Comparison of ENCODE assay signal across 23 cellular contexts in the genomic region with DNA sequence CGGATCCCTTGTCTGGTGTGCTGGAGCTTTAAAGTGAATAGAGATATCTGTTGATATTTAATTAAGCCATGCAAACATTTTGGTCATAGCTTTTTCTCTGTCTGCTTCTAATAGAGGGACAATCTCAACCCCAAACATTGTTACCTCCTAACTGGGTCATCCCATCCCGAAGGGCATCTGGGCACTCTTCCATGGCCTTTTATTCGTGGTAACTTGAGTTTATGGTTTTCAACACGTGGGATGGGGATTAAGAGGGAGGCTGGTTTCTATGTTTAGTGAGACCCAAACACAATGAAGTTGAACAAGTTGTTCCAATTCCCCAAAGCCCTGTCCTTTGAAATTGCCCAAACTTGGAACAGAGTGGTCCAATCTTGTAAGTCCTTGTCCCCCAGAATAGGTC. TPM values are rescaled to one million over a fixed set of nuclear protein-coding genes. Genes with fewer than 3 reads are reported as not detected.
DNase-seq lines count a peak whose midpoint lies in the region; ATAC-seq and TF ChIP-seq lines count a peak whose summit lies in the region.
"Had no signal": no experiment of that assay in that cellular context is flagged by ENCODE, and none has a peak within 500 bp of the region (broad histone marks: within the 10 kb centered on the region; RNA-seq: fewer than 3 reads in every experiment).

No MANE protein-coding gene starts in this region.

- no peak for TF ChIP-seq CTCF in CD8-positive, alpha-beta T cell (IDR thresholded peaks at IDR 0.05)
- no peak for TF ChIP-seq CTCF in nephron progenitor cell (IDR thresholded peaks at IDR 0.05)

- no peaks in the 10 kb centered on the region for H3K36me3 Mint-ChIP-seq in CD8-positive, alpha-beta T cell
- no peaks in the 10 kb centered on the region for H3K36me3 Mint-ChIP-seq in activated T-helper 17 cell treated with anti-CD3 and anti-CD28 coated beads, Interleukin-2, amount 50 U/mL, for 72 hours (ENCODE audit: low read depth)
- H3K36me3 Mint-ChIP-seq in nephron progenitor cell (ENCODE audit: low read depth), result peaks cover 5% of the 10 kb centered on the region
- H3K36me3 Mint-ChIP-seq: CD4-positive, alpha-beta memory T cell had no signal

- peak overlapping the region; percentile 86 for H3K4me3 Mint-ChIP-seq in CD8-positive, alpha-beta T cell
- peak overlapping the region; percentile 74 for H3K4me3 Mint-ChIP-seq in activated T-helper 17 cell treated with anti-CD3 and anti-CD28 coated beads, Interleukin-2, amount 50 U/mL, for 72 hours
- H3K4me3 Mint-ChIP-seq in nephron progenitor cell, result peak overlapping the region; percentile 95

- no peak for DNase-seq in CD8-positive, alpha-beta T cell
- DNase-seq in nephron progenitor cell (no peak), COR-L47 (lab: John Stamatoyannopoulos, UW) (no peak), HT-29 (ENCODE audit: low spot score) (no peak)
- DNase-seq: CD4-positive, alpha-beta memory T cell; GDM1; GOT3; HCEC 1CT; NCI-H1092 treated with DMSO at 0.1 percent for 48 hours; NCI-H1436 treated with DMSO at 0.1 percent for 48 hours; NCI-H1930; NCI-H2227 treated with DMSO at 0.1 percent for 48 hours; NCI-H510A treated with DMSO at 0.1 percent for 48 hours; NCI-H748 treated with DMSO at 0.1 percent for 48 hours; PC-9; RPMI8226; SHP77 had no signal

- H3K27me3 ChIP-seq in CD8-positive, alpha-beta T cell (ENCODE audit: insufficient read depth, low read length), result no peaks in the 10 kb centered on the region
- no peaks in the 10 kb centered on the region for H3K27me3 ChIP-seq in skeletal muscle tissue (ENCODE audit: control insufficient read depth in 3 of 3, insufficient read depth in 3 of 3, low read length in 3 of 3)

- peaks cover under 1% of the 10 kb centered on the region for H3K27me3 Mint-ChIP-seq in CD8-positive, alpha-beta T cell (ENCODE audit: low read depth)
- H3K27me3 Mint-ChIP-seq in activated T-helper 17 cell treated with anti-CD3 and anti-CD28 coated beads, Interleukin-2, amount 50 U/mL, for 72 hours, result peaks cover 22% of the 10 kb centered on the region
- H3K27me3 Mint-ChIP-seq in nephron progenitor cell (ENCODE audit: low read depth, poor library complexity), result peaks cover 27% of the 10 kb centered on the region

- no peak overlapping the region for H3K27ac Mint-ChIP-seq in CD8-positive, alpha-beta T cell
- H3K27ac Mint-ChIP-seq in activated T-helper 17 cell treated with anti-CD3 and anti-CD28 coated beads, Interleukin-2, amount 50 U/mL, for 72 hours, result no peak overlapping the region
- no peak overlapping the region for H3K27ac Mint-ChIP-seq in nephron progenitor cell
- H3K27ac Mint-ChIP-seq: CD4-positive, alpha-beta memory T cell had no signal

- H3K36me3 ChIP-seq in CD8-positive, alpha-beta T cell (ENCODE audit: insufficient read depth, low read length), result no peaks in the 10 kb centered on the region
- H3K36me3 ChIP-seq in skeletal muscle tissue (ENCODE audit: control insufficient read depth in 3 of 3, insufficient read depth in 3 of 3, low read length in 3 of 3), result no peaks in the 10 kb centered on the region

- H3K27ac ChIP-seq in CD8-positive, alpha-beta T cell (ENCODE audit: low read depth, low read length), result no peak overlapping the region
- H3K27ac ChIP-seq in skeletal muscle tissue (ENCODE audit: low read depth, low read length), result peak overlapping the region; percentile 43
- H3K27ac ChIP-seq: KMS-11, PC-9 had no signal

- POLR2A ChIA-PET in CD8-positive, alpha-beta T cell (lab: Charles Lee), result no interaction called here

- H3K4me3 ChIP-seq in CD8-positive, alpha-beta T cell (ENCODE audit: low read depth, low read length), result no peak overlapping the region
- H3K4me3 ChIP-seq in skeletal muscle tissue (ENCODE audit: low read length in 3 of 3), result peak overlapping the region in 1 of 3 donors; percentile 1
- H3K4me3 ChIP-seq: PC-9 had no signal

- H3K9me3 Mint-ChIP-seq in CD8-positive, alpha-beta T cell, result no peaks in the 10 kb centered on the region
- no peaks in the 10 kb centered on the region for H3K9me3 Mint-ChIP-seq in activated T-helper 17 cell treated with anti-CD3 and anti-CD28 coated beads, Interleukin-2, amount 50 U/mL, for 72 hours
- no peaks in the 10 kb centered on the region for H3K9me3 Mint-ChIP-seq in nephron progenitor cell
- H3K9me3 Mint-ChIP-seq: CD4-positive, alpha-beta memory T cell had no signal

- H3K9ac ChIP-seq in skeletal muscle tissue (ENCODE audit: low read depth in 1 of 3, low read length in 3 of 3), result peak overlapping the region in 1 of 3 donors; percentile 10
- H3K9ac ChIP-seq: KMS-11 had no signal

- peaks cover 20% of the 10 kb centered on the region for H3K4me1 ChIP-seq in CD8-positive, alpha-beta T cell (ENCODE audit: insufficient read depth, low read length)
- peaks cover 21 to 26% (median 21%) of the 10 kb centered on the region in 3 donors for H3K4me1 ChIP-seq in skeletal muscle tissue (ENCODE audit: control insufficient read depth in 3 of 3, insufficient read depth in 3 of 3, low read length in 3 of 3)

- H3K4me1 Mint-ChIP-seq in CD8-positive, alpha-beta T cell (ENCODE audit: low read depth), result peaks cover 31% of the 10 kb centered on the region
- H3K4me1 Mint-ChIP-seq in activated T-helper 17 cell treated with anti-CD3 and anti-CD28 coated beads, Interleukin-2, amount 50 U/mL, for 72 hours, result no peaks in the 10 kb centered on the region
- H3K4me1 Mint-ChIP-seq in nephron progenitor cell, result peaks cover 8% of the 10 kb centered on the region

- CTCF ChIA-PET in CD8-positive, alpha-beta T cell (lab: Charles Lee), result no interaction called here

- no peaks in the 10 kb centered on the region for H3K9me3 ChIP-seq in CD8-positive, alpha-beta T cell (ENCODE audit: low read length)
- H3K9me3 ChIP-seq in skeletal muscle tissue (ENCODE audit: control insufficient read depth in 3 of 3, low read length in 3 of 3), result no peaks in the 10 kb centered on the region

- intact Hi-C loops in CD8-positive, alpha-beta T cell (cut with DNase I, micrococcal nuclease), result no loop called here

- no peak for ATAC-seq in CD8-positive, alpha-beta T cell
- no peak for ATAC-seq in activated T-helper 17 cell treated with anti-CD3 and anti-CD28 coated beads, Interleukin-2, amount 50 U/mL, for 72 hours (replicated peaks)
- no peak for ATAC-seq in GM18868 (IDR thresholded peaks at IDR 0.05; ENCODE audit: unreplicated experiment)
- ATAC-seq in HG02840 (IDR thresholded peaks at IDR 0.05; ENCODE audit: low FRiP score, unreplicated experiment), result no peak

RNA-seq across cellular contexts. Expression of gene ENPP5, which starts 1.4 kb away (rescaled TPM):
- under 1 TPM; 0.33 TPM for total RNA-seq in CD8-positive, alpha-beta T cell
- under 1 TPM in 1 of 2 donors, not detected in 1; 0.45 TPM for total RNA-seq in activated T-helper 17 cell treated with anti-CD3 and anti-CD28 coated beads, Interleukin-2, amount 50 U/mL, for 72 hours
- total RNA-seq in skeletal muscle tissue, result 3.7 TPM
- total RNA-seq in HT-29 (2014; rRNA removed; shearing (Covaris generic)), result 1.4 TPM in 1 of 2 replicates, not detected in the other
- total RNA-seq: A673 had no signal

RNA-seq across cellular contexts. Expression of gene ENPP4, which starts 42.4 kb away (rescaled TPM):
- total RNA-seq in CD8-positive, alpha-beta T cell, result 1 to 10 TPM; 6.7 to 6.9 TPM
- total RNA-seq in activated T-helper 17 cell treated with anti-CD3 and anti-CD28 coated beads, Interleukin-2, amount 50 U/mL, for 72 hours, result 1 to 10 TPM; 7.4 to 9.1 TPM
- total RNA-seq in skeletal muscle tissue, result 25.1 TPM
- total RNA-seq in HT-29 (2014; rRNA removed; shearing (Covaris generic)), result 2.0 and 3.4 TPM in 2 replicates
